Comparison of ENCODE assay signal across 13 cellular contexts in the genomic region with DNA sequence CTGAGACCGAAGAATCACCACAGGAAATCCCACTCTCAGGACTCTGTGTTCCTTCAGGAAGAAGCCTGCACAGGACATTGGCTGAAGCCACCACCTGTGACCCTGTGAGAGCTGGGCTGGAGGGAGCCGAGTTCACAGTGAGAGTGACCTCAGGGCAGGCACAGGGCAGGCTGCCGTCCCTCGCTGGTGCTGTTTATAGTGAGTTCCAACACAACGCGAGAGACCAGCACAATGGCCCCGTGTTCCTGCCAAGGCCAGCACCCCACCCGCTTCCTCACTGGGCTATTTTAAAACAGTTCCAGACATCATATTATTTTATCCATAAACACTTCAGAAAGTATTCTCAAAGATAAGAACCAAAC. TPM values are rescaled to one million over a fixed set of nuclear protein-coding genes. Genes with fewer than 3 reads are reported as not detected.
DNase-seq lines count a peak whose midpoint lies in the region; ATAC-seq and TF ChIP-seq lines count a peak whose summit lies in the region.
"Had no signal": no experiment of that assay in that cellular context is flagged by ENCODE, and none has a peak within 500 bp of the region (broad histone marks: within the 10 kb centered on the region; RNA-seq: fewer than 3 reads in every experiment).

No MANE protein-coding gene starts in this region.

- H3K27ac Mint-ChIP-seq in activated CD8-positive, alpha-beta memory T cell treated with anti-CD3 and anti-CD28 coated beads, Interleukin-2, amount 10 ng/mL, durations not matched to agents 7 days and 5 days = no peak overlapping the region
- no peak overlapping the region for H3K27ac Mint-ChIP-seq in natural killer cell

- H3K4me3 ChIP-seq in cardiac muscle cell (no peak overlapping the region), osteoblast (ENCODE audit: insufficient read depth, low read length) (no peak overlapping the region), upper lobe of right lung (no peak overlapping the region), transverse colon (no peak overlapping the region)
- H3K4me3 ChIP-seq: SJCRH30 had no signal

- H3K9me3 ChIP-seq in cardiac muscle cell (ENCODE audit: low read depth) = no peaks in the 10 kb centered on the region
- no peaks in the 10 kb centered on the region for H3K9me3 ChIP-seq in osteoblast (ENCODE audit: low read depth, low read length)
- no peaks in the 10 kb centered on the region for H3K9me3 ChIP-seq in upper lobe of right lung
- no peaks in the 10 kb centered on the region for H3K9me3 ChIP-seq in transverse colon
- H3K9me3 ChIP-seq: SJCRH30 had no signal

- H3K4me3 Mint-ChIP-seq in activated CD8-positive, alpha-beta memory T cell treated with anti-CD3 and anti-CD28 coated beads, Interleukin-2, amount 10 ng/mL, durations not matched to agents 7 days and 5 days = no peak overlapping the region
- no peak overlapping the region for H3K4me3 Mint-ChIP-seq in natural killer cell

- ATAC-seq in activated CD8-positive, alpha-beta memory T cell treated with anti-CD3 and anti-CD28 coated beads, Interleukin-2, amount 10 ng/mL, durations not matched to agents 7 days and 5 days = no peak
- peak; percentile 70 for ATAC-seq in upper lobe of right lung
- no peak for ATAC-seq in foreskin keratinocyte
- ATAC-seq in natural killer cell = no peak

- H4K20me1 ChIP-seq in osteoblast (ENCODE audit: insufficient read depth, low read length) = no peaks in the 10 kb centered on the region

- TF ChIP-seq CTCF in cardiac muscle cell (IDR thresholded peaks at IDR 0.05; ENCODE audit: low read depth, low read length) (no peak), osteoblast (IDR thresholded peaks at IDR 0.05; ENCODE audit: extremely low read depth, low read depth, low read length) (no peak), upper lobe of right lung (IDR thresholded peaks at IDR 0.05) (no peak), foreskin keratinocyte (conservative IDR thresholded peaks at IDR 0.05) (no peak), natural killer cell (IDR thresholded peaks at IDR 0.05) (no peak), transverse colon (IDR thresholded peaks at IDR 0.05) (no peak)

- H3K27ac ChIP-seq in cardiac muscle cell = peak overlapping the region; percentile 35
- H3K27ac ChIP-seq in osteoblast (ENCODE audit: low read depth, low read length) = no peak overlapping the region
- peak overlapping the region; percentile 78 for H3K27ac ChIP-seq in upper lobe of right lung
- H3K27ac ChIP-seq in foreskin keratinocyte = no peak overlapping the region
- H3K27ac ChIP-seq in transverse colon = peak overlapping the region in 2 of 4 donors; percentile 10 to 51
- H3K27ac ChIP-seq: SJCRH30 had no signal

- intact Hi-C loops in upper lobe of right lung (cut with DNase I) = no loop called here
- intact Hi-C loops in natural killer cell (cut with micrococcal nuclease) = no loop called here
- intact Hi-C loops in transverse colon (cut with DNase I; ENCODE audit: low total_unique reads) = no loop called here

- H2AFZ ChIP-seq in osteoblast (ENCODE audit: low read length) = no peak overlapping the region

- DNase-seq in activated CD8-positive, alpha-beta memory T cell treated with anti-CD3 and anti-CD28 coated beads, Interleukin-2, amount 10 ng/mL, durations not matched to agents 7 days and 5 days = peak; percentile 34
- DNase-seq in cardiac muscle cell (ENCODE audit: low read depth in 1 of 2, low spot score in 1 of 2) = no peak
- peak; percentile 80 for DNase-seq in osteoblast (ENCODE audit: insufficient read length, low spot score, missing footprints)
- no peak for DNase-seq in upper lobe of right lung
- no peak for DNase-seq in foreskin keratinocyte
- DNase-seq in natural killer cell = no peak
- no peak for DNase-seq in transverse colon
- DNase-seq: COR-L47; effector CD4-positive, alpha-beta T cell; NCI-H1105; NCI-H526 treated with DMSO at 0.1 percent for 48 hours; SJCRH30; stimulated activated CD4-positive, alpha-beta T cell treated with anti-CD3 and anti-CD28 coated beads, Interleukin-4, amount 100 ng/mL, for 24 hours had no signal

- TF ChIP-seq EP300 in transverse colon (IDR thresholded peaks at IDR 0.05; ENCODE audit: low read depth) = no peak

- H3K36me3 Mint-ChIP-seq in activated CD8-positive, alpha-beta memory T cell treated with anti-CD3 and anti-CD28 coated beads, Interleukin-2, amount 10 ng/mL, durations not matched to agents 7 days and 5 days = no peaks in the 10 kb centered on the region
- no peaks in the 10 kb centered on the region for H3K36me3 Mint-ChIP-seq in natural killer cell

- WGBS in transverse colon (ENCODE audit: low coverage in 1 of 2), 2 donors = 53% methylated on average over 8 of the region's 8 CpGs; no CpG with 5 or more reads in 1 of the 2 donors

- no peak overlapping the region for H3K4me2 ChIP-seq in osteoblast (ENCODE audit: insufficient read depth, low read length)

- peaks cover 38% of the 10 kb centered on the region for H3K4me1 ChIP-seq in cardiac muscle cell (ENCODE audit: low read depth)
- peaks cover 15% of the 10 kb centered on the region for H3K4me1 ChIP-seq in osteoblast (ENCODE audit: insufficient read depth, low read length)
- peaks cover 24% of the 10 kb centered on the region for H3K4me1 ChIP-seq in upper lobe of right lung
- H3K4me1 ChIP-seq in foreskin keratinocyte = peaks cover 6% of the 10 kb centered on the region
- peaks cover 0 to 6% (median 1%) of the 10 kb centered on the region in 4 donors for H3K4me1 ChIP-seq in transverse colon

- H3K27me3 Mint-ChIP-seq in activated CD8-positive, alpha-beta memory T cell treated with anti-CD3 and anti-CD28 coated beads, Interleukin-2, amount 10 ng/mL, durations not matched to agents 7 days and 5 days = peaks cover 16% of the 10 kb centered on the region
- peaks cover 10 to 14% of the 10 kb centered on the region in 2 donors for H3K27me3 Mint-ChIP-seq in natural killer cell (ENCODE audit: low read depth in 2 of 2)

- peaks cover 12% of the 10 kb centered on the region for H3K4me1 Mint-ChIP-seq in activated CD8-positive, alpha-beta memory T cell treated with anti-CD3 and anti-CD28 coated beads, Interleukin-2, amount 10 ng/mL, durations not matched to agents 7 days and 5 days
- H3K4me1 Mint-ChIP-seq in natural killer cell = peaks cover 15 to 31% of the 10 kb centered on the region in 2 donors

- H3K79me2 ChIP-seq in osteoblast (ENCODE audit: insufficient read depth, low read length) = no peaks in the 10 kb centered on the region

- CTCF ChIA-PET in activated CD8-positive, alpha-beta memory T cell treated with anti-CD3 and anti-CD28 coated beads, Interleukin-2, amount 10 ng/mL, durations not matched to agents 7 days and 5 days (lab: Charles Lee) = no interaction called here

- H3K27me3 ChIP-seq in cardiac muscle cell (no peaks in the 10 kb centered on the region), osteoblast (ENCODE audit: insufficient read depth, low read length) (no peaks in the 10 kb centered on the region), upper lobe of right lung (no peaks in the 10 kb centered on the region), foreskin keratinocyte (no peaks in the 10 kb centered on the region), transverse colon (peaks cover 5% of the 10 kb centered on the region)
- H3K27me3 ChIP-seq: SJCRH30 had no signal

- no peak for TF ChIP-seq POLR2A in transverse colon (IDR thresholded peaks at IDR 0.05)

- H3K9me3 Mint-ChIP-seq in activated CD8-positive, alpha-beta memory T cell treated with anti-CD3 and anti-CD28 coated beads, Interleukin-2, amount 10 ng/mL, durations not matched to agents 7 days and 5 days (ENCODE audit: low read depth) = no peaks in the 10 kb centered on the region
- H3K9me3 Mint-ChIP-seq in natural killer cell = no peaks in the 10 kb centered on the region

- no peaks in the 10 kb centered on the region for H3K36me3 ChIP-seq in cardiac muscle cell
- H3K36me3 ChIP-seq in osteoblast (ENCODE audit: insufficient read depth, low read length) = no peaks in the 10 kb centered on the region
- H3K36me3 ChIP-seq in upper lobe of right lung = no peaks in the 10 kb centered on the region
- H3K36me3 ChIP-seq in transverse colon = no peaks in the 10 kb centered on the region
- H3K36me3 ChIP-seq: SJCRH30 had no signal

- in situ Hi-C loops in transverse colon (cut with MboI; ENCODE audit: low pct_ligation_motif_present in 1 of 4, low pct_unique_long_range_greater_than_20kb in 1 of 4, low sequenced_read_pairs in 3 of 4) = no loop called here

RNA-seq across cellular contexts. Expression of a gene that starts 18.4 kb away (rescaled TPM):
- total RNA-seq in activated CD8-positive, alpha-beta memory T cell treated with anti-CD3 and anti-CD28 coated beads, Interleukin-2, amount 10 ng/mL, durations not matched to agents 7 days and 5 days = under 1 TPM; 0.15 to 0.23 TPM
- 109 and 112 TPM in 2 replicates for total RNA-seq in cardiac muscle cell
- 91.8 and 120 TPM in 2 replicates for polyA plus RNA-seq in cardiac muscle cell
- total RNA-seq in osteoblast = 417 and 480 TPM in 2 replicates
- total RNA-seq in upper lobe of right lung = 197 TPM
- 230 and 426 TPM in 2 replicates for total RNA-seq in foreskin keratinocyte
- 282 and 494 TPM in 2 replicates for polyA plus RNA-seq in foreskin keratinocyte
- 1 to 10 TPM in 1 of 3 donors, under 1 TPM in 2; 0.40 to 1.4 (median 0.41) TPM for total RNA-seq in natural killer cell
- total RNA-seq in transverse colon = 100 to 1,000 TPM; 152 to 284 (median 169) TPM

Comparison
In these comparisons a context has a peak if more than half of its experiments do, and no peak if none do; other contexts are left out.
1. DNase-seq: peak in activated CD8-positive, alpha-beta memory T cell treated with anti-CD3 and anti-CD28 coated beads, Interleukin-2, amount 10 ng/mL, durations not matched to agents 7 days and 5 days (single experiment) and osteoblast (single experiment); none in cardiac muscle cell (0 of 2), upper lobe of right lung (single experiment), foreskin keratinocyte (0 of 2), natural killer cell (single experiment) and transverse colon (single experiment).
2. H3K27ac ChIP-seq: peak in cardiac muscle cell (single experiment) and upper lobe of right lung (single experiment); none in osteoblast (single experiment) and foreskin keratinocyte (single experiment).
3. RNA of a gene that starts 18.4 kb away (total RNA-seq): 230 to 426 TPM in foreskin keratinocyte, 417 to 480 TPM in osteoblast, 197 TPM in upper lobe of right lung (single experiment), 152 to 284 TPM in transverse colon and 109 to 112 TPM in cardiac muscle cell; 0.40 to 1.4 TPM in natural killer cell and 0.15 to 0.23 TPM in activated CD8-positive, alpha-beta memory T cell treated with anti-CD3 and anti-CD28 coated beads, Interleukin-2, amount 10 ng/mL, durations not matched to agents 7 days and 5 days; every median in the first group is over 10 times any median in the second.